Comparison of ENCODE assay signal across 8 cellular contexts in genomic region chr2:74261204-74261864, GRCh38.
DNase-seq lines count a peak whose midpoint lies in the region; ATAC-seq and TF ChIP-seq lines count a peak whose summit lies in the region.

No MANE protein-coding gene starts in this region.

- peaks cover 16% of the 10 kb centered on the region for H3K36me3 Mint-ChIP-seq in stimulated activated memory B cell treated with anti-CD40 and anti-IgM and Interleukin-4, amounts not matched to agents 10 μg/mL and 1 μg/mL and 100 μg/mL, for 72 hours

- no peaks in the 10 kb centered on the region for H3K27me3 ChIP-seq in gastrocnemius medialis

- TF ChIP-seq CTCF in fibroblast of mammary gland (conservative IDR thresholded peaks at IDR 0.05; ENCODE audit: control insufficient read depth, insufficient read depth, low read depth, low read length): peak; percentile 41
- peak; percentile 69 for TF ChIP-seq CTCF in retinal pigment epithelial cell (conservative IDR thresholded peaks at IDR 0.05; ENCODE audit: low read depth, low read length)
- peak in 2 of 5 experiments; percentile 27 to 49 for TF ChIP-seq CTCF in gastrocnemius medialis (IDR thresholded peaks at IDR 0.05 in 4 of 5, conservative IDR thresholded peaks at IDR 0.05 in 1 of 5)

- H3K27ac Mint-ChIP-seq in stimulated activated memory B cell treated with anti-CD40 and anti-IgM and Interleukin-4, amounts not matched to agents 10 μg/mL and 1 μg/mL and 100 μg/mL, for 72 hours: no peak overlapping the region

- H3K27ac ChIP-seq in gastrocnemius medialis: no peak overlapping the region

- H3K27me3 Mint-ChIP-seq in stimulated activated memory B cell treated with anti-CD40 and anti-IgM and Interleukin-4, amounts not matched to agents 10 μg/mL and 1 μg/mL and 100 μg/mL, for 72 hours: no peaks in the 10 kb centered on the region

- DNase-seq in NCI-H146 (lab: John Stamatoyannopoulos, UW) (peak; percentile 32), NCI-H146 treated with DMSO at 0.1 percent for 48 hours (lab: John Stamatoyannopoulos, UW; ENCODE audit: unreplicated experiment) (no peak), OCI-M1 (lab: John Stamatoyannopoulos, UW) (peak; percentile 20), fibroblast of mammary gland (ENCODE audit: low read depth) (peak; percentile 20), retinal pigment epithelial cell (ENCODE audit: low read depth) (no peak), gastrocnemius medialis (no peak)
- no peak for DNase-seq in stimulated activated CD4-positive, alpha-beta T cell treated with anti-CD3 and anti-CD28 coated beads, Interleukin-4, amount 100 ng/mL, for 1 hour

- no peaks in the 10 kb centered on the region for H3K36me3 ChIP-seq in gastrocnemius medialis

- no peak overlapping the region for H3K4me3 Mint-ChIP-seq in stimulated activated memory B cell treated with anti-CD40 and anti-IgM and Interleukin-4, amounts not matched to agents 10 μg/mL and 1 μg/mL and 100 μg/mL, for 72 hours

- no peaks in the 10 kb centered on the region for H3K9me3 ChIP-seq in gastrocnemius medialis

- intact Hi-C loops in gastrocnemius medialis (cut with DNase I; ENCODE audit: low total_unique reads): no loop called here

- H3K4me1 Mint-ChIP-seq in stimulated activated memory B cell treated with anti-CD40 and anti-IgM and Interleukin-4, amounts not matched to agents 10 μg/mL and 1 μg/mL and 100 μg/mL, for 72 hours: no peaks in the 10 kb centered on the region

- H3K4me3 ChIP-seq in fibroblast of mammary gland (ENCODE audit: control insufficient read depth, low read depth, low read length) (no peak overlapping the region), retinal pigment epithelial cell (ENCODE audit: low read length) (no peak overlapping the region), gastrocnemius medialis (no peak overlapping the region)

- TF ChIP-seq POLR2A in gastrocnemius medialis (IDR thresholded peaks at IDR 0.05): no peak

- H3K9me3 Mint-ChIP-seq in stimulated activated memory B cell treated with anti-CD40 and anti-IgM and Interleukin-4, amounts not matched to agents 10 μg/mL and 1 μg/mL and 100 μg/mL, for 72 hours: no peaks in the 10 kb centered on the region

- no peaks in the 10 kb centered on the region for H3K4me1 ChIP-seq in gastrocnemius medialis

- in situ Hi-C loops in gastrocnemius medialis (cut with MboI; ENCODE audit: low sequenced_read_pairs in 4 of 4): no loop called here

- no peak for ATAC-seq in stimulated activated memory B cell treated with anti-CD40 and anti-IgM and Interleukin-4, amounts not matched to agents 10 μg/mL and 1 μg/mL and 100 μg/mL, for 72 hours
- ATAC-seq in gastrocnemius medialis: no peak

Comparison
In these comparisons a context has a peak if more than half of its experiments do, and no peak if none do; other contexts are left out.
1. DNase-seq: peak in NCI-H146 (single experiment), OCI-M1 (single experiment) and fibroblast of mammary gland (single experiment); none in NCI-H146 treated with DMSO at 0.1 percent for 48 hours (single experiment), retinal pigment epithelial cell (single experiment), stimulated activated CD4-positive, alpha-beta T cell treated with anti-CD3 and anti-CD28 coated beads, Interleukin-4, amount 100 ng/mL, for 1 hour (single experiment) and gastrocnemius medialis (0 of 2).